In the genomic region with DNA sequence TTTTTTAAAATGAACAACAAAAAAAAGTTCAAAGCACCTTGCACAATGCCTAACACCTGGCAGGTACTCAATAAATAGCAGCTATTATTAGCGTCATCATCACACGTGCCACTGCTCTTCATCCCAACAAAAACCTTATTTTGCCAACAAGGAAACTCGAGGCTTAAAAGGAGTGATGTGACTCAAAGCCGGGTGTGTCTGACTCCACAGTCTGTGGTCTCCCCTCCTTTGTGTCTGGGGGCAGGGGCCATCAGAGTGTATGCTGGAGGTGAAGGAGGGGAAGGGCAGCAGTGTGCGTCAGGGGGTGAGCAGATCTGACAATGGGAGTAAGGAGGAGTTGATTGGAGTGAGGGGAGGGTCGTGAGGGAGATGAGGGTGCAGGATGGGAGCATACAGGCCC, we compare ENCODE assay signal across 18 cellular contexts.
A peak's percentile ranks its signal among the peaks of the same experiment; 100 is the strongest.
DNase-seq lines count a peak whose midpoint lies in the region; TF ChIP-seq lines count a peak whose summit lies in the region.
"Had no signal": no experiment of that assay in that cellular context is flagged by ENCODE, and none has a peak within 500 bp of the region (broad histone marks: within the 10 kb centered on the region; RNA-seq: fewer than 3 reads in every experiment).

No MANE protein-coding gene starts in this region.

- TF ChIP-seq CTCF in epithelial cell of esophagus (IDR thresholded peaks at IDR 0.05; ENCODE audit: insufficient read depth, low read depth, low read length, missing control alignments), result no peak

- peak; percentile 17 for DNase-seq in NCI-H2196 (lab: John Stamatoyannopoulos, UW; ENCODE audit: unreplicated experiment)
- DNase-seq in NCI-H2196 treated with DMSO at 0.1 percent for 48 hours (lab: John Stamatoyannopoulos, UW; ENCODE audit: unreplicated experiment), result no peak
- DNase-seq in DMS153 (lab: John Stamatoyannopoulos, UW), result peak; percentile 62
- DNase-seq in NCI-H146 (lab: John Stamatoyannopoulos, UW), result peak; percentile 49
- DNase-seq in epithelial cell of esophagus (ENCODE audit: low read depth), result peak; percentile 28
- DNase-seq in activated CD8-positive, alpha-beta memory T cell treated with anti-CD3 and anti-CD28 coated beads, Interleukin-2, amount 50 U/mL, for 48 hours, result no peak
- DNase-seq in glomerular visceral epithelial cell (ENCODE audit: extremely low spot score), result no peak
- no peak for DNase-seq in SW 1271 (lab: John Stamatoyannopoulos, UW)
- DNase-seq: Caco-2; CD4-positive, alpha-beta T cell; DMS79; NCI-H1092 treated with DMSO at 0.1 percent for 48 hours; NCI-H187 treated with DMSO at 0.1 percent for 48 hours; NCI-H2227 treated with DMSO at 0.1 percent for 48 hours; NCI-H510A treated with DMSO at 0.1 percent for 48 hours; NCI-H82 had no signal

- no peak overlapping the region for H3K4me3 ChIP-seq in epithelial cell of esophagus (ENCODE audit: low read length)
- H3K4me3 ChIP-seq: BLaER1, SJSA1 had no signal

Comparison
In these comparisons a context has a peak if more than half of its experiments do, and no peak if none do; other contexts are left out.
1. DNase-seq: peak in NCI-H2196 (single experiment), DMS153 (single experiment), NCI-H146 (single experiment) and epithelial cell of esophagus (single experiment); none in NCI-H2196 treated with DMSO at 0.1 percent for 48 hours (single experiment), activated CD8-positive, alpha-beta memory T cell treated with anti-CD3 and anti-CD28 coated beads, Interleukin-2, amount 50 U/mL, for 48 hours (single experiment), glomerular visceral epithelial cell (single experiment) and SW 1271 (0 of 2).